13 cellular contexts compared by ENCODE assay signal in the genomic region with DNA sequence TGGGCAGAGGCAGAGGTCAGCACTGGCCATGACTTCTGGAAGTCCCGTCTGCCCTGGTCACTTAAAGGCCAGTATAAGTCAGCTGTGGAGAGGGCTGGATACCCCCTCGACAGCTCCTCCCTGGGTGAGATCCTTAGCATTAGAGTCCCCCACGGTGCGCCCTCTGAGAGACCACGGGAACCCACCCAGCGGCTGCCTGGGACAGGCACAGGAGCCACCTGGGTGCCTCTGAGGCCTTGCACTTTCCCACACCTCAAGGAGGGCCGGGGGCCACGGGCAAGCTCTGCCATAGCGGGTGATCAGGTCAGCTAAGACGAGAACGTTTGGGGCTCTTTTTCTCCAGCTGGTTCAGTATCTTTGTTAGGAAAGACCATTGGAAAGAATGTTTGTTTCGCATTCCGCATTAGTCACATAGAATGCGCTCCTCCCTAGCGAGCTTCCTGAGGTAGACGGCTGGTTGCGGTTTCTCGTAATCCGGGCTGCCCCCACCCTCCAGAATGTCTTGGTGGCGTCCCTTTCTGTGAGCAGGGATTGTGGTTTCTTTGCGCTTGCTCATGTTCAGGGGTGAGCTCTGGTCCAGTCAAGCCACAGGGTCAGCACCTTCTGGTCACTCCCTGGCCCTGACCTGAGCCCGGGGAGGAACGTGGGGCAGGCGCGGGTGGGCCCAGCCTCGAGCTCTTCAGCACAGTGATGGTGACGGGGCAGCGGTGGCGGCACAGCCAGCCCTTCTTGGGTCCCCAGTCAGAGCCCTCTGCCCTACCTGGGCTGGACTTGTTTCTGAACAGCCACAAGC. TPM values are rescaled to one million over a fixed set of nuclear protein-coding genes. Genes with fewer than 3 reads are reported as not detected.
DNase-seq lines count a peak whose midpoint lies in the region; ATAC-seq, FAIRE-seq and TF ChIP-seq lines count a peak whose summit lies in the region.
"Had no signal": no experiment of that assay in that cellular context is flagged by ENCODE, and none has a peak within 500 bp of the region (broad histone marks: within the 10 kb centered on the region; RNA-seq: fewer than 3 reads in every experiment).

No MANE protein-coding gene starts in this region.

- H2AFZ ChIP-seq in PC-3 (ENCODE audit: low read length) (no peak overlapping the region), H1 (ENCODE audit: low read length) (no peak overlapping the region), osteoblast (ENCODE audit: low read length) (no peak overlapping the region)

- no peak overlapping the region for H3K14ac ChIP-seq in H1 (ENCODE audit: insufficient read length)

- H3K9me3 ChIP-seq in PC-3 (ENCODE audit: low read length) (no peaks in the 10 kb centered on the region), H1 (ENCODE audit: insufficient read depth in 2 of 2, low read depth in 1 of 2, low read length in 1 of 2) (no peaks in the 10 kb centered on the region), osteoblast (ENCODE audit: low read depth, low read length) (no peaks in the 10 kb centered on the region)

- H2BK5ac ChIP-seq in H1 (ENCODE audit: low read depth, low read length): no peak overlapping the region

- no peak overlapping the region for H4K91ac ChIP-seq in H1 (replicated peaks; ENCODE audit: insufficient read length, low read length)

- no peaks in the 10 kb centered on the region for H3K23me2 ChIP-seq in H1 (ENCODE audit: low read depth, low read length)

- H3K4me1 ChIP-seq in PC-3 (ENCODE audit: insufficient read depth, low read length): no peaks in the 10 kb centered on the region
- no peaks in the 10 kb centered on the region for H3K4me1 ChIP-seq in H1 (replicated peaks in 1 of 4; ENCODE audit: control insufficient read depth in 3 of 4, insufficient read depth in 4 of 4, low read length in 3 of 4)
- H3K4me1 ChIP-seq in osteoblast (ENCODE audit: insufficient read depth, low read length): peaks cover 28% of the 10 kb centered on the region

- no peak overlapping the region for H2BK15ac ChIP-seq in H1 (ENCODE audit: low read length)

- H4K8ac ChIP-seq in H1 (ENCODE audit: extremely low read depth, insufficient read depth, low read length): peak overlapping the region; percentile 85

- no peak overlapping the region for H3K56ac ChIP-seq in H1 (replicated peaks; ENCODE audit: insufficient read length, low read depth, low read length)

- no peak overlapping the region for H2AK5ac ChIP-seq in H1 (ENCODE audit: low read depth, low read length)

- H2BK20ac ChIP-seq in H1 (ENCODE audit: low read length): no peak overlapping the region

- H3K4me3 ChIP-seq in PC-3 (ENCODE audit: low read length): no peak overlapping the region
- no peak overlapping the region for H3K4me3 ChIP-seq in H1 (ENCODE audit: extremely low read depth in 1 of 4, insufficient read depth in 2 of 4, low read depth in 3 of 4, low read length in 4 of 4)
- H3K4me3 ChIP-seq in osteoblast (ENCODE audit: insufficient read depth, low read length): peak overlapping the region; percentile 54

- CTCF ChIA-PET in PC-3 (lab: Charles Lee) (no interaction called here), H1 (lab: Charles Lee; ENCODE audit: partially characterized antibody) (interaction anchor here (0.6 to 3.1 kb wide), 5 partner anchors 9 to 191 kb away, joined by 3 to 12 read pairs (median 5); no protein-coding TSS in a partner anchor)

- H3K4ac ChIP-seq in H1 (replicated peaks; ENCODE audit: insufficient read length, low read depth, low read length): no peak overlapping the region

- no peak for FAIRE-seq in H1 (lab: Jason Lieb, UNC)

- H3K27me3 ChIP-seq in PC-3 (ENCODE audit: low read length): no peaks in the 10 kb centered on the region
- no peaks in the 10 kb centered on the region for H3K27me3 ChIP-seq in H1 (replicated peaks in 1 of 4; ENCODE audit: control insufficient read depth in 3 of 4, extremely low read depth in 1 of 4, insufficient read depth in 3 of 4, low read length in 3 of 4)
- H3K27me3 ChIP-seq in osteoblast (ENCODE audit: insufficient read depth, low read length): no peaks in the 10 kb centered on the region

- no peak overlapping the region for H3K23ac ChIP-seq in H1 (ENCODE audit: insufficient read length)

- TSS peak; percentile 20 for BruUV-seq in PC-3 (replicated peaks; lab: Mats Ljungman, UMichigan)

- in situ Hi-C loops in Caki2 (cut with HindIII; ENCODE audit: low pct_unique_long_range_greater_than_20kb, low sequenced_read_pairs): no loop called here

- TF ChIP-seq RAD21 in H1 (IDR thresholded peaks at IDR 0.05 in 1 of 2, conservative IDR thresholded peaks at IDR 0.05 in 1 of 2; ENCODE audit: low read depth in 2 of 2, low read length in 2 of 2): no peak

- intact Hi-C loops in PC-3 (cut with micrococcal nuclease): no loop called here

- H3K4me2 ChIP-seq in PC-3 (ENCODE audit: low read length) (no peak overlapping the region), H1 (ENCODE audit: insufficient read depth in 1 of 2, low read depth in 2 of 2, low read length in 2 of 2) (no peak overlapping the region), osteoblast (ENCODE audit: insufficient read depth, low read length) (peak overlapping the region; percentile 82)

- no peak overlapping the region for H2BK12ac ChIP-seq in H1 (ENCODE audit: low read depth, low read length)

- H2BK120ac ChIP-seq in H1 (replicated peaks; ENCODE audit: low read depth, low read length): no peak overlapping the region

- H3K79me2 ChIP-seq in PC-3 (ENCODE audit: low read length): no peaks in the 10 kb centered on the region
- no peaks in the 10 kb centered on the region for H3K79me2 ChIP-seq in H1 (ENCODE audit: control insufficient read depth in 1 of 2, insufficient read depth in 2 of 2, low read length in 2 of 2)
- peaks cover 5% of the 10 kb centered on the region for H3K79me2 ChIP-seq in osteoblast (ENCODE audit: insufficient read depth, low read length)

- no peak overlapping the region for H3K18ac ChIP-seq in H1 (ENCODE audit: extremely low read depth, low read length)

- H3F3A ChIP-seq in PC-3 (ENCODE audit: low read length, unreplicated experiment): no peaks in the 10 kb centered on the region

- H3K79me1 ChIP-seq in H1 (ENCODE audit: low read depth, low read length): no peaks in the 10 kb centered on the region

- H3K27ac ChIP-seq in PC-3 (ENCODE audit: low read length) (0 out of 2 replicates have a peak overlapping the region, but pooled peaks have one; percentile 5), H1 (ENCODE audit: low read depth, low read length) (no peak overlapping the region), osteoblast (ENCODE audit: low read depth, low read length) (peak overlapping the region; percentile 98)

- H3K9ac ChIP-seq in PC-3 (ENCODE audit: low read length) (no peak overlapping the region), H1 (replicated peaks in 1 of 4; ENCODE audit: extremely low read depth in 1 of 4, low read depth in 3 of 4, low read length in 3 of 4) (no peak overlapping the region)

- 88% methylated on average over 29 of the region's 29 CpGs; no CpG with 5 or more reads in 1 of the 2 experiments for WGBS in H1 (ENCODE audit: extremely low coverage in 1 of 2, insufficient coverage in 1 of 2, insufficient read length in 1 of 2, insufficient replicate concordance in 2 of 2, low coverage in 1 of 2, low lambda C conversion rate in 2 of 2, missing lambda C conversion rate in 1 of 2), 2 experiments

- TF ChIP-seq POLR2A in H1 (IDR thresholded peaks at IDR 0.05; ENCODE audit: control extremely low read depth in 1 of 2, low read depth in 2 of 2, low read length in 2 of 2): no peak

- POLR2A ChIA-PET in PC-3 (lab: Charles Lee; ENCODE audit: unreplicated experiment): interaction anchor here (0.7 kb wide), 1 partner anchor 25 kb away, joined by 3 read pairs; no protein-coding TSS in a partner anchor
- POLR2A ChIA-PET in H1 (lab: Charles Lee; ENCODE audit: partially characterized antibody): interaction anchor here (0.7 to 5.5 kb wide), 5 partner anchors 9 to 23 kb away, joined by 3 to 18 read pairs (median 4); no protein-coding TSS in a partner anchor

- TF ChIP-seq CTCF in PC-3 (conservative IDR thresholded peaks at IDR 0.05; ENCODE audit: low read depth, low read length) (no peak), H1 (IDR thresholded peaks at IDR 0.05; ENCODE audit: control extremely low read depth in 1 of 3, insufficient read depth in 1 of 3, low read depth in 1 of 3, low read length in 3 of 3) (no peak), osteoblast (IDR thresholded peaks at IDR 0.05; ENCODE audit: extremely low read depth, low read depth, low read length) (no peak)

- H3K36me3 ChIP-seq in PC-3 (ENCODE audit: low read depth, low read length) (no peaks in the 10 kb centered on the region), H1 (ENCODE audit: control insufficient read depth in 2 of 4, insufficient read depth in 4 of 4, low read length in 3 of 4) (peaks cover 0 to 12% (median 2%) of the 10 kb centered on the region in 4 experiments; a peak in 3 of 8 replicates), osteoblast (ENCODE audit: insufficient read depth, low read length) (peaks cover 31% of the 10 kb centered on the region)

- H4K20me1 ChIP-seq in PC-3 (ENCODE audit: low read length) (no peaks in the 10 kb centered on the region), H1 (replicated peaks in 1 of 2; ENCODE audit: control insufficient read depth in 1 of 2, insufficient read depth in 2 of 2, low read length in 2 of 2) (peaks cover 0 to 6% of the 10 kb centered on the region in 2 experiments), osteoblast (ENCODE audit: insufficient read depth, low read length) (peaks cover 15% of the 10 kb centered on the region)

- no peak for TF ChIP-seq EP300 in H1 (IDR thresholded peaks at IDR 0.05; ENCODE audit: borderline replicate concordance in 1 of 2, low read depth in 2 of 2, low read length in 2 of 2)

- DNase-seq in Caki2 (ENCODE audit: low read depth) (peak; percentile 70), PC-3 (peak; percentile 4), H1 (ENCODE audit: low read depth in 1 of 2, low spot score in 2 of 2) (no peak), osteoblast (ENCODE audit: insufficient read length, low spot score, missing footprints) (peak; percentile 99), NCI-H1694 treated with DMSO at 0.1 percent for 48 hours (lab: John Stamatoyannopoulos, UW) (no peak), NCI-H2196 treated with DMSO at 0.1 percent for 48 hours (lab: John Stamatoyannopoulos, UW; ENCODE audit: unreplicated experiment) (no peak), retina (no peak)
- DNase-seq in activated CD4-positive, CD25-positive, alpha-beta regulatory T cell treated with anti-CD3 and anti-CD28 coated beads, Interleukin-2, amount 50 U/mL, for 72 hours: no peak
- DNase-seq: activated CD4-positive, alpha-beta memory T cell treated with anti-CD3 and anti-CD28 coated beads for 36 hours; activated gamma-delta T cell treated with Interleukin-2 at 50 U/mL for 16 hours; cortex of kidney; left colon; NCI-H1105 had no signal

- H3K9me2 ChIP-seq in PC-3 (replicated peaks; ENCODE audit: low read length): no peaks in the 10 kb centered on the region

- H4K5ac ChIP-seq in H1 (ENCODE audit: insufficient read length, low read depth, low read length): no peak overlapping the region

- no peak for ATAC-seq in PC-3
- ATAC-seq: left colon had no signal

RNA-seq across cellular contexts. Expression of gene NME3, which starts 25.2 kb away (rescaled TPM):
- total RNA-seq in Caki2 (2014; rRNA removed; shearing (Covaris generic); ENCODE audit: low replicate concordance): 218 and 272 TPM in 2 replicates
- total RNA-seq in PC-3 (2014; rRNA removed) (66.9 and 70.3 TPM in 2 replicates), osteoblast (49.2 and 55.4 TPM in 2 replicates)
- total RNA-seq in H1 (2021; fragmentation: NEBNext Ultra II Directional; extraction: Animal tissue kit (Norgen Biotek cat#: 25700)): 70.9 and 72.5 TPM in 2 replicates
- 163 and 214 TPM in 2 replicates for polyA plus RNA-seq in H1 (2011; rRNA removed)
- 121 TPM for polyA plus RNA-seq in H1 (2011; cell fraction: cytosol; rRNA removed)
- polyA plus RNA-seq in H1 (2011; cell fraction: nucleus; rRNA removed): 208 TPM
- polyA plus RNA-seq in H1 (2012, experiment 1 of 2): 38.1 to 86.9 TPM (median 80.9 TPM) in 4 replicates
- polyA plus RNA-seq in H1 (2012, experiment 2 of 2): 93.0 TPM
- polyA plus RNA-seq in H1 (2013, experiment 1 of 2): 73.8 TPM
- polyA plus RNA-seq in H1 (2013, experiment 2 of 2): 79.6 TPM
- 4.7 and 7.5 TPM in 2 replicates for polyA minus RNA-seq in H1 (2011; rRNA and poly(A)+ RNA removed)
- polyA minus RNA-seq in H1 (2011; cell fraction: cytosol; rRNA and poly(A)+ RNA removed): 31.9 TPM
- polyA minus RNA-seq in H1 (2011; cell fraction: nucleus; rRNA and poly(A)+ RNA removed): 46.7 TPM

RNA-seq across cellular contexts. Expression of gene EME2, which starts 26.5 kb away (rescaled TPM):
- 3.5 and 8.9 TPM in 2 replicates for total RNA-seq in Caki2 (2014; rRNA removed; shearing (Covaris generic); ENCODE audit: low replicate concordance)
- total RNA-seq in PC-3 (2014; rRNA removed) (11.3 and 12.5 TPM in 2 replicates), osteoblast (10.0 and 16.3 TPM in 2 replicates)
- total RNA-seq in H1 (2021; fragmentation: NEBNext Ultra II Directional; extraction: Animal tissue kit (Norgen Biotek cat#: 25700)): 19.3 and 19.7 TPM in 2 replicates
- 13.1 and 17.0 TPM in 2 replicates for polyA plus RNA-seq in H1 (2011; rRNA removed)
- 17.4 TPM for polyA plus RNA-seq in H1 (2011; cell fraction: cytosol; rRNA removed)
- polyA plus RNA-seq in H1 (2011; cell fraction: nucleus; rRNA removed): 144 TPM
- polyA plus RNA-seq in H1 (2012, experiment 1 of 2): 15.4 to 20.9 TPM (median 18.8 TPM) in 4 replicates
- 10.1 TPM for polyA plus RNA-seq in H1 (2012, experiment 2 of 2)
- 6.1 TPM for polyA plus RNA-seq in H1 (2013, experiment 1 of 2)
- polyA plus RNA-seq in H1 (2013, experiment 2 of 2): 4.8 TPM
- polyA minus RNA-seq in H1 (2011; rRNA and poly(A)+ RNA removed): 4.4 and 4.6 TPM in 2 replicates
- polyA minus RNA-seq in H1 (2011; cell fraction: cytosol; rRNA and poly(A)+ RNA removed): 8.2 TPM
- polyA minus RNA-seq in H1 (2011; cell fraction: nucleus; rRNA and poly(A)+ RNA removed): 33.1 TPM

RNA-seq across cellular contexts. Expression of gene MRPS34, which starts 26.8 kb away (rescaled TPM):
- total RNA-seq in Caki2 (2014; rRNA removed; shearing (Covaris generic); ENCODE audit: low replicate concordance): 434 and 458 TPM in 2 replicates
- total RNA-seq in PC-3 (2014; rRNA removed): 248 and 258 TPM in 2 replicates
- total RNA-seq in H1 (2021; fragmentation: NEBNext Ultra II Directional; extraction: Animal tissue kit (Norgen Biotek cat#: 25700)): 252 and 267 TPM in 2 replicates
- 168 and 250 TPM in 2 replicates for polyA plus RNA-seq in H1 (2011; rRNA removed)
- 256 TPM for polyA plus RNA-seq in H1 (2011; cell fraction: cytosol; rRNA removed)
- polyA plus RNA-seq in H1 (2011; cell fraction: nucleus; rRNA removed): 198 TPM
- polyA plus RNA-seq in H1 (2012, experiment 1 of 2): 193 to 245 TPM (median 224 TPM) in 4 replicates
- polyA plus RNA-seq in H1 (2012, experiment 2 of 2): 253 TPM
- 216 TPM for polyA plus RNA-seq in H1 (2013, experiment 1 of 2)
- polyA plus RNA-seq in H1 (2013, experiment 2 of 2): 235 TPM
- 35.3 and 37.0 TPM in 2 replicates for polyA minus RNA-seq in H1 (2011; rRNA and poly(A)+ RNA removed)
- 103 TPM for polyA minus RNA-seq in H1 (2011; cell fraction: cytosol; rRNA and poly(A)+ RNA removed)
- polyA minus RNA-seq in H1 (2011; cell fraction: nucleus; rRNA and poly(A)+ RNA removed): 46.1 TPM
- total RNA-seq in osteoblast: 40.5 and 47.1 TPM in 2 replicates

RNA-seq across cellular contexts. Expression of gene SPSB3, which starts 36.3 kb away (rescaled TPM):
- total RNA-seq in Caki2 (2014; rRNA removed; shearing (Covaris generic); ENCODE audit: low replicate concordance): 87.3 and 107 TPM in 2 replicates
- total RNA-seq in PC-3 (2014; rRNA removed) (27.4 and 30.4 TPM in 2 replicates), osteoblast (33.6 and 42.3 TPM in 2 replicates)
- 22.5 and 25.3 TPM in 2 replicates for total RNA-seq in H1 (2021; fragmentation: NEBNext Ultra II Directional; extraction: Animal tissue kit (Norgen Biotek cat#: 25700))
- polyA plus RNA-seq in H1 (2011; rRNA removed): 37.8 and 60.1 TPM in 2 replicates
- polyA plus RNA-seq in H1 (2011; cell fraction: cytosol; rRNA removed): 45.6 TPM
- polyA plus RNA-seq in H1 (2011; cell fraction: nucleus; rRNA removed): 113 TPM
- polyA plus RNA-seq in H1 (2012, experiment 1 of 2): 24.3 to 39.4 TPM (median 30.0 TPM) in 4 replicates
- polyA plus RNA-seq in H1 (2012, experiment 2 of 2): 20.6 TPM
- polyA plus RNA-seq in H1 (2013, experiment 1 of 2): 19.3 TPM
- polyA plus RNA-seq in H1 (2013, experiment 2 of 2): 16.6 TPM
- 9.8 and 10.4 TPM in 2 replicates for polyA minus RNA-seq in H1 (2011; rRNA and poly(A)+ RNA removed)
- 12.6 TPM for polyA minus RNA-seq in H1 (2011; cell fraction: cytosol; rRNA and poly(A)+ RNA removed)
- 24.4 TPM for polyA minus RNA-seq in H1 (2011; cell fraction: nucleus; rRNA and poly(A)+ RNA removed)

RNA-seq across cellular contexts. Expression of gene NUBP2, which starts 36.7 kb away (rescaled TPM):
- 233 and 346 TPM in 2 replicates for total RNA-seq in Caki2 (2014; rRNA removed; shearing (Covaris generic); ENCODE audit: low replicate concordance)
- 95.1 and 128 TPM in 2 replicates for total RNA-seq in PC-3 (2014; rRNA removed)
- total RNA-seq in H1 (2021; fragmentation: NEBNext Ultra II Directional; extraction: Animal tissue kit (Norgen Biotek cat#: 25700)): 68.0 and 70.3 TPM in 2 replicates
- 96.9 and 130 TPM in 2 replicates for polyA plus RNA-seq in H1 (2011; rRNA removed)
- 101 TPM for polyA plus RNA-seq in H1 (2011; cell fraction: cytosol; rRNA removed)
- 141 TPM for polyA plus RNA-seq in H1 (2011; cell fraction: nucleus; rRNA removed)
- polyA plus RNA-seq in H1 (2012, experiment 1 of 2): 44.7 to 70.3 TPM (median 69.2 TPM) in 4 replicates
- 80.2 TPM for polyA plus RNA-seq in H1 (2012, experiment 2 of 2)
- polyA plus RNA-seq in H1 (2013, experiment 1 of 2): 65.6 TPM
- polyA plus RNA-seq in H1 (2013, experiment 2 of 2): 61.2 TPM
- polyA minus RNA-seq in H1 (2011; rRNA and poly(A)+ RNA removed): 13.2 and 13.3 TPM in 2 replicates
- polyA minus RNA-seq in H1 (2011; cell fraction: cytosol; rRNA and poly(A)+ RNA removed): 37.4 TPM
- 42.5 TPM for polyA minus RNA-seq in H1 (2011; cell fraction: nucleus; rRNA and poly(A)+ RNA removed)
- 45.4 and 56.1 TPM in 2 replicates for total RNA-seq in osteoblast

Comparison
In these comparisons a context has a peak if more than half of its experiments do, and no peak if none do; other contexts are left out.
1. DNase-seq: peak in Caki2 (single experiment), PC-3 (single experiment) and osteoblast (single experiment); none in H1 (0 of 2), NCI-H1694 treated with DMSO at 0.1 percent for 48 hours (single experiment), NCI-H2196 treated with DMSO at 0.1 percent for 48 hours (single experiment), activated CD4-positive, CD25-positive, alpha-beta regulatory T cell treated with anti-CD3 and anti-CD28 coated beads, Interleukin-2, amount 50 U/mL, for 72 hours (single experiment) and retina (single experiment).